In genomic region chr6:83948851-83949250, GRCh38 we compare ENCODE assay signal across 1 cellular context.
TF ChIP-seq lines count a peak whose summit lies in the region.

No MANE protein-coding gene starts in this region.

TF ChIP-seq in K562, 482 proteins besides CTCF, POLR2A, EP300 and RAD21 (continued from another document):
- TF ChIP-seq, protein P1, sequence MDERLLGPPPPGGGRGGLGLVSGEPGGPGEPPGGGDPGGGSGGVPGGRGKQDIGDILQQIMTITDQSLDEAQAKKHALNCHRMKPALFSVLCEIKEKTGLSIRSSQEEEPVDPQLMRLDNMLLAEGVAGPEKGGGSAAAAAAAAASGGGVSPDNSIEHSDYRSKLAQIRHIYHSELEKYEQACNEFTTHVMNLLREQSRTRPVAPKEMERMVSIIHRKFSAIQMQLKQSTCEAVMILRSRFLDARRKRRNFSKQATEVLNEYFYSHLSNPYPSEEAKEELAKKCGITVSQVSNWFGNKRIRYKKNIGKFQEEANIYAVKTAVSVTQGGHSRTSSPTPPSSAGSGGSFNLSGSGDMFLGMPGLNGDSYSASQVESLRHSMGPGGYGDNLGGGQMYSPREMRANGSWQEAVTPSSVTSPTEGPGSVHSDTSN (CRISPR knock-in tag; IDR thresholded peaks at IDR 0.05; ENCODE audit: low read depth), result no peak
- TF ChIP-seq, protein P1 (tag; conservative IDR thresholded peaks at IDR 0.05; ENCODE audit: low read depth), result 0 out of 2 replicates have a peak, but pooled peaks have one; percentile 26
- TF ChIP-seq HOXB6 (CRISPR knock-in tag; IDR thresholded peaks at IDR 0.05; ENCODE audit: borderline replicate concordance) (no peak), MEIS2 (IDR thresholded peaks at IDR 0.05; ENCODE audit: partially characterized antibody) (peak; percentile 14), PKNOX1 (IDR thresholded peaks at IDR 0.05) (peak; percentile 44; the same call in 1 of the 2 replicates), CEBPB (tag; IDR thresholded peaks at IDR 0.05) (peak; percentile 50), TBP (optimal IDR thresholded peaks at IDR 0.05; ENCODE audit: low read depth, low read length) (no peak)
